Comparison of ENCODE assay signal across 1 cellular context in genomic region chr7:67302113-67303039, GRCh38.
TF ChIP-seq lines count a peak whose summit lies in the region.

No MANE protein-coding gene starts in this region.

TF ChIP-seq in GM12878, 131 proteins besides CTCF, POLR2A, EP300 and RAD21 (continued from another document):
- no peak; the same call in 1 of the 2 replicates for TF ChIP-seq USF2 (IDR thresholded peaks at IDR 0.05; ENCODE audit: borderline replicate concordance, low read depth, low read length)
- peak; percentile 88 for TF ChIP-seq NBN (IDR thresholded peaks at IDR 0.05)
- TF ChIP-seq TCF12 (IDR thresholded peaks at IDR 0.05; ENCODE audit: low read depth, low read length), result peak; percentile 71; the same call in 1 of the 2 replicates
- peak; percentile 81; the same call in 1 of the 2 replicates for TF ChIP-seq SIN3A (IDR thresholded peaks at IDR 0.05; ENCODE audit: low read depth, low read length)
- peak; percentile 76; the same call in 1 of the 2 replicates for TF ChIP-seq HDGF (IDR thresholded peaks at IDR 0.05)
- 0 out of 2 replicates have a peak, but pooled peaks have one; percentile 29 for TF ChIP-seq CBFB (IDR thresholded peaks at IDR 0.05; ENCODE audit: low read depth)
